In genomic region chr5:144547098-144547499, GRCh38 we compare ENCODE assay signal across 23 cellular contexts.
DNase-seq lines count a peak whose midpoint lies in the region; ATAC-seq and TF ChIP-seq lines count a peak whose summit lies in the region.
"Had no signal": no experiment of that assay in that cellular context is flagged by ENCODE, and none has a peak within 500 bp of the region (broad histone marks: within the 10 kb centered on the region; RNA-seq: fewer than 3 reads in every experiment).

No MANE protein-coding gene starts in this region.

- intact Hi-C loops in body of pancreas (cut with DNase I) (no loop called here), Right ventricle myocardium superior (cut with DNase I) (no loop called here)

- ATAC-seq in body of pancreas (peak; percentile 4), Right ventricle myocardium superior (ENCODE audit: poor library complexity) (no peak)
- ATAC-seq: CD8-positive, alpha-beta T cell had no signal

- H3K27ac ChIP-seq in body of pancreas (no peak overlapping the region), tibial nerve (no peak overlapping the region)
- H3K27ac ChIP-seq: 22Rv1, Peyer's patch, SJCRH30 had no signal

- WGBS in body of pancreas, 2 donors = 93 to 96% methylated on average over 1 of the region's 1 CpG
- 88 to 90% methylated on average over 1 of the region's 1 CpG for WGBS in tibial nerve, 2 donors

- H3K4me3 ChIP-seq in AG04449 (ENCODE audit: low read depth, low read length) (no peak overlapping the region), body of pancreas (no peak overlapping the region), tibial nerve (no peak overlapping the region)
- H3K4me3 ChIP-seq: Peyer's patch, SJCRH30 had no signal

- TF ChIP-seq CTCF in AG04449 (IDR thresholded peaks at IDR 0.05; ENCODE audit: insufficient read depth, low read length, missing control alignments) (no peak), body of pancreas (IDR thresholded peaks at IDR 0.05) (no peak), tibial nerve (IDR thresholded peaks at IDR 0.05) (no peak)

- TF ChIP-seq EP300 in tibial nerve (IDR thresholded peaks at IDR 0.05) = no peak

- H3K27me3 ChIP-seq in body of pancreas = no peaks in the 10 kb centered on the region
- H3K27me3 ChIP-seq in tibial nerve = no peaks in the 10 kb centered on the region
- H3K27me3 ChIP-seq: Peyer's patch, SJCRH30 had no signal

- H3K4me1 ChIP-seq in body of pancreas (peaks cover 7% of the 10 kb centered on the region), tibial nerve (peaks cover 0 to 12% (median 0%) of the 10 kb centered on the region in 4 donors)
- H3K4me1 ChIP-seq: Peyer's patch, SJCRH30 had no signal

- H3K9me3 ChIP-seq in body of pancreas (no peaks in the 10 kb centered on the region), tibial nerve (no peaks in the 10 kb centered on the region)
- H3K9me3 ChIP-seq: Peyer's patch, SJCRH30 had no signal

- TF ChIP-seq POLR2A in body of pancreas (IDR thresholded peaks at IDR 0.05) (no peak), tibial nerve (IDR thresholded peaks at IDR 0.05) (no peak)

- POLR2A ChIA-PET in AG04449 (lab: Yijun Ruan, JAX) = no interaction called here

- DNase-seq in AG04449 (ENCODE audit: low read depth, low spot score) = peak; percentile 26
- peak; percentile 56 for DNase-seq in HS-5 (ENCODE audit: low read depth)
- DNase-seq in body of pancreas = no peak
- DNase-seq in iris pigment epithelial cell (ENCODE audit: low read depth) = peak; percentile 11
- DNase-seq in tibial nerve (ENCODE audit: low spot score in 2 of 2) = no peak
- DNase-seq in Right ventricle myocardium superior = no peak
- DNase-seq in NCI-H526 (lab: John Stamatoyannopoulos, UW) = no peak
- DNase-seq in medulla oblongata (ENCODE audit: extremely low spot score) = no peak
- DNase-seq: ACHN; AML-193; C1 segment of cervical spinal cord; CD8-positive, alpha-beta T cell; GDM1; H7; Karpas-422; NCI-H1694; NCI-H2081; NCI-H2171; NCI-H345; NCI-H524; Peyer's patch; SJCRH30 had no signal

- H3K36me3 ChIP-seq in body of pancreas (replicated peaks in 1 of 2; ENCODE audit: insufficient read depth in 1 of 2, low read depth in 2 of 2) (no peaks in the 10 kb centered on the region), tibial nerve (no peaks in the 10 kb centered on the region)
- H3K36me3 ChIP-seq: Peyer's patch, SJCRH30 had no signal

- CTCF ChIA-PET in AG04449 (lab: Yijun Ruan, JAX) = no interaction called here

Comparison
In these comparisons a context has a peak if more than half of its experiments do, and no peak if none do; other contexts are left out.
1. DNase-seq: peak in AG04449 (single experiment), HS-5 (single experiment) and iris pigment epithelial cell (single experiment); none in body of pancreas (0 of 4), tibial nerve (0 of 2), Right ventricle myocardium superior (single experiment), NCI-H526 (0 of 2) and medulla oblongata (single experiment).